Comparison of ENCODE assay signal across 8 cellular contexts in the genomic region with DNA sequence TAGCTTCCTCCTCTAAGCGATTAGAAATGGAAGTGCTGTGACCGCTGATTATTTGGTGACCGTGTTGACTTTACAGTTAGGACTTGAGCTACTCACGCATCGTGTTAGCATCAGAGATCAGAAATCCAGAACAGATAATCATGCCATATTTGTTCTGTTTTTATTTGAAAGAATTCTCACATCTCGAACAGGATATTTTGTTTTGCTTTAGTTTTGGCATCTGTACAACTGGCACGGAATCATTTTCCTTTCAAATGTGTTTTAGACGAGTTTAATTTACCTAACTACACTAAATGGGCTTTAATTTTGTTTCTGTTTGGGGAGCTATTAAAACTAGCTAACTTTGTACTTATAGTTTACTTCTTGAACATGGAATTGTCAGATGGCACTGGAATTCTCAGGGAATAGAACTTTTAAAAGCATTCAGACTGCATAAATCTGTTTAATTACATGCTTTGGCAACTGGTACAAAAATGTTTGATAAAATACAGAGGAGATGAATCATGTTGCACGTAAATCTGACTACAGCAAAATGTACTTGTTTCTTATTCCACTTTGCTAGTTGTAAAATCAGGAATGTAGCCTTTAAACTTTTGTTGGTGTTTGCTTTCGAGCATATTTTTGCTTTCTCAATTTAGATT. TPM values are rescaled to one million over a fixed set of nuclear protein-coding genes. Genes with fewer than 3 reads are reported as not detected.
DNase-seq lines count a peak whose midpoint lies in the region; ATAC-seq and TF ChIP-seq lines count a peak whose summit lies in the region.

No MANE protein-coding gene starts in this region.

- peaks cover 35% of the 10 kb centered on the region for H3K4me1 Mint-ChIP-seq in activated CD8-positive, alpha-beta memory T cell treated with anti-CD3 and anti-CD28 coated beads, Interleukin-2, amount 10 ng/mL, durations not matched to agents 7 days and 5 days

- H3K27ac ChIP-seq in WERI-Rb-1 (peak overlapping the region; percentile 92), skeletal muscle tissue (ENCODE audit: low read depth, low read length) (peak overlapping the region; percentile 93)

- H3K36me3 Mint-ChIP-seq in activated CD8-positive, alpha-beta memory T cell treated with anti-CD3 and anti-CD28 coated beads, Interleukin-2, amount 10 ng/mL, durations not matched to agents 7 days and 5 days = peaks cover 21% of the 10 kb centered on the region

- peaks cover 21% of the 10 kb centered on the region for H3K27me3 Mint-ChIP-seq in activated CD8-positive, alpha-beta memory T cell treated with anti-CD3 and anti-CD28 coated beads, Interleukin-2, amount 10 ng/mL, durations not matched to agents 7 days and 5 days

- H3K4me1 ChIP-seq in skeletal muscle tissue (ENCODE audit: control insufficient read depth in 3 of 3, insufficient read depth in 3 of 3, low read length in 3 of 3) = peaks cover 2 to 22% (median 11%) of the 10 kb centered on the region in 3 donors

- H3K27me3 ChIP-seq in WERI-Rb-1 (ENCODE audit: insufficient read depth, low read depth, severe bottlenecking) (no peaks in the 10 kb centered on the region), skeletal muscle tissue (ENCODE audit: control insufficient read depth in 3 of 3, insufficient read depth in 3 of 3, low read length in 3 of 3) (no peaks in the 10 kb centered on the region)

- no peak for ATAC-seq in activated CD8-positive, alpha-beta memory T cell treated with anti-CD3 and anti-CD28 coated beads, Interleukin-2, amount 10 ng/mL, durations not matched to agents 7 days and 5 days

- DNase-seq in activated CD8-positive, alpha-beta memory T cell treated with anti-CD3 and anti-CD28 coated beads, Interleukin-2, amount 10 ng/mL, durations not matched to agents 7 days and 5 days = no peak
- DNase-seq in activated CD8-positive, alpha-beta memory T cell treated with anti-CD3 and anti-CD28 coated beads for 24 hours = no peak
- no peak for DNase-seq in WERI-Rb-1
- DNase-seq in foreskin fibroblast = peak in 1 of 2 donors; percentile 49
- no peak for DNase-seq in SKM-1 treated with dmso at 0.1 percent for 144 hours (lab: John Stamatoyannopoulos, UW; ENCODE audit: unreplicated experiment)
- no peak for DNase-seq in NCI-H345 (lab: John Stamatoyannopoulos, UW)
- DNase-seq in mucosa of gallbladder (ENCODE audit: low spot score) = no peak

- peak overlapping the region; percentile 88 to 97 (median 96) for H3K9ac ChIP-seq in skeletal muscle tissue (ENCODE audit: low read depth in 1 of 3, low read length in 3 of 3)

- peaks cover 15% of the 10 kb centered on the region for H3K36me3 ChIP-seq in WERI-Rb-1
- peaks cover 0 to 4% (median 0%) of the 10 kb centered on the region in 3 donors for H3K36me3 ChIP-seq in skeletal muscle tissue (ENCODE audit: control insufficient read depth in 3 of 3, insufficient read depth in 3 of 3, low read length in 3 of 3)

- H3K9me3 ChIP-seq in WERI-Rb-1 (ENCODE audit: severe bottlenecking) (no peaks in the 10 kb centered on the region), skeletal muscle tissue (ENCODE audit: control insufficient read depth in 3 of 3, low read length in 3 of 3) (no peaks in the 10 kb centered on the region)

- peak overlapping the region; percentile 81 for H3K27ac Mint-ChIP-seq in activated CD8-positive, alpha-beta memory T cell treated with anti-CD3 and anti-CD28 coated beads, Interleukin-2, amount 10 ng/mL, durations not matched to agents 7 days and 5 days

- no peaks in the 10 kb centered on the region for H3K9me3 Mint-ChIP-seq in activated CD8-positive, alpha-beta memory T cell treated with anti-CD3 and anti-CD28 coated beads, Interleukin-2, amount 10 ng/mL, durations not matched to agents 7 days and 5 days (ENCODE audit: low read depth)

- CTCF ChIA-PET in activated CD8-positive, alpha-beta memory T cell treated with anti-CD3 and anti-CD28 coated beads, Interleukin-2, amount 10 ng/mL, durations not matched to agents 7 days and 5 days (lab: Charles Lee) = interaction anchor here (0.7 to 1.9 kb wide), 3 partner anchors 12 to 151 kb away, joined by 3 to 9 read pairs (median 4); no protein-coding TSS in a partner anchor

- peak overlapping the region; percentile 86 for H3K4me3 Mint-ChIP-seq in activated CD8-positive, alpha-beta memory T cell treated with anti-CD3 and anti-CD28 coated beads, Interleukin-2, amount 10 ng/mL, durations not matched to agents 7 days and 5 days

- TF ChIP-seq CTCF in WERI-Rb-1 (IDR thresholded peaks at IDR 0.05; ENCODE audit: low read depth, low read length) (no peak), foreskin fibroblast (IDR thresholded peaks at IDR 0.05; ENCODE audit: low read depth, low read length) (no peak)

- H3K4me3 ChIP-seq in WERI-Rb-1 (ENCODE audit: low read depth, low read length) (peak overlapping the region; percentile 98), foreskin fibroblast (ENCODE audit: low read depth in 1 of 2, low read length in 2 of 2) (peak overlapping the region; percentile 88 to 91), skeletal muscle tissue (ENCODE audit: low read length in 3 of 3) (peak overlapping the region; percentile 94 to 99 (median 95))

RNA-seq across cellular contexts. Expression of gene ITPRID2, which starts 1.4 kb away (rescaled TPM):
- 10 to 100 TPM; 51.9 to 68.6 TPM for total RNA-seq in activated CD8-positive, alpha-beta memory T cell treated with anti-CD3 and anti-CD28 coated beads, Interleukin-2, amount 10 ng/mL, durations not matched to agents 7 days and 5 days
- total RNA-seq in skeletal muscle tissue = 43.3 TPM
- total RNA-seq in mucosa of gallbladder = 168 TPM
